ENCODE assay signal across 3 cellular contexts in genomic region chr1:212669600-212669999, GRCh38.
TF ChIP-seq lines count a peak whose summit lies in the region.

No MANE protein-coding gene starts in this region.

TF ChIP-seq in SK-N-SH, 30 proteins besides CTCF, POLR2A, EP300 and RAD21 (continued from another document):
- no peak for TF ChIP-seq JUND (IDR thresholded peaks at IDR 0.05)
- no peak for TF ChIP-seq MAX (IDR thresholded peaks at IDR 0.05; ENCODE audit: low read depth)
- no peak for TF ChIP-seq NFIC (IDR thresholded peaks at IDR 0.05; ENCODE audit: borderline replicate concordance)
- TF ChIP-seq ELF1 (IDR thresholded peaks at IDR 0.05) = no peak
- TF ChIP-seq NRF1 (IDR thresholded peaks at IDR 0.05; ENCODE audit: low read depth, low read length) = no peak
- TF ChIP-seq MEF2A (IDR thresholded peaks at IDR 0.05; ENCODE audit: borderline replicate concordance, low read depth) = no peak
- TF ChIP-seq POLR2AphosphoS5 (IDR thresholded peaks at IDR 0.05; ENCODE audit: low read depth, low read length) = no peak
- no peak for TF ChIP-seq SIN3A (IDR thresholded peaks at IDR 0.05; ENCODE audit: borderline replicate concordance, low read depth, low read length)
- no peak for TF ChIP-seq USF1 (IDR thresholded peaks at IDR 0.05; ENCODE audit: borderline replicate concordance, low read depth)
- TF ChIP-seq PBX3 (IDR thresholded peaks at IDR 0.05) = no peak
- TF ChIP-seq RXRA (IDR thresholded peaks at IDR 0.05; ENCODE audit: borderline replicate concordance, low read depth) = no peak
- no peak for TF ChIP-seq FOXM1 (IDR thresholded peaks at IDR 0.05; ENCODE audit: low read depth)
- no peak for TF ChIP-seq FOXJ3 (CRISPR knock-in tag; IDR thresholded peaks at IDR 0.05)
- TF ChIP-seq RFX5 (IDR thresholded peaks at IDR 0.05; ENCODE audit: low read length) = no peak
- no peak for TF ChIP-seq GATA2 (CRISPR knock-in tag; IDR thresholded peaks at IDR 0.05)
- TF ChIP-seq TAF1 (IDR thresholded peaks at IDR 0.05; ENCODE audit: borderline replicate concordance, low read depth, low read length) = no peak
- no peak for TF ChIP-seq FOSL2 (IDR thresholded peaks at IDR 0.05; ENCODE audit: borderline replicate concordance, low read depth)
- TF ChIP-seq SMC3 (IDR thresholded peaks at IDR 0.05; ENCODE audit: low read depth, low read length) = no peak

TF ChIP-seq in SK-N-SH treated with all-trans-retinoic acid at 6 μM for 48 hours, 23 proteins besides CTCF, POLR2A, EP300 and RAD21 (continued from another document):
- TF ChIP-seq ZFP3 (CRISPR knock-in tag; IDR thresholded peaks at IDR 0.05) = no peak
- TF ChIP-seq ARNTL (CRISPR knock-in tag; IDR thresholded peaks at IDR 0.05; ENCODE audit: borderline replicate concordance, low read depth) = no peak
- no peak for TF ChIP-seq CREB5 (CRISPR knock-in tag; IDR thresholded peaks at IDR 0.05; ENCODE audit: low read depth)
- no peak for TF ChIP-seq CSRNP3 (CRISPR knock-in tag; IDR thresholded peaks at IDR 0.05)
- no peak for TF ChIP-seq CSDC2 (CRISPR knock-in tag; IDR thresholded peaks at IDR 0.05)
- TF ChIP-seq GLIS3 (CRISPR knock-in tag; IDR thresholded peaks at IDR 0.05) = no peak
- no peak for TF ChIP-seq ZC3H10 (CRISPR knock-in tag; IDR thresholded peaks at IDR 0.05)
- TF ChIP-seq BACH2 (CRISPR knock-in tag; IDR thresholded peaks at IDR 0.05; ENCODE audit: borderline replicate concordance) = no peak
- no peak for TF ChIP-seq POU6F1 (CRISPR knock-in tag; IDR thresholded peaks at IDR 0.05; ENCODE audit: borderline replicate concordance, low read depth)
- no peak for TF ChIP-seq ZFP30 (CRISPR knock-in tag; IDR thresholded peaks at IDR 0.05)
- TF ChIP-seq RARB (CRISPR knock-in tag; IDR thresholded peaks at IDR 0.05) = no peak
- no peak for TF ChIP-seq ZNF565 (CRISPR knock-in tag; conservative IDR thresholded peaks at IDR 0.05; ENCODE audit: low read depth)

TF ChIP-seq in IMR-90, 13 proteins besides CTCF, POLR2A, EP300 and RAD21 (continued from another document):
- TF ChIP-seq CEBPB (IDR thresholded peaks at IDR 0.05; ENCODE audit: low read depth, low read length) (no peak), ELK1 (IDR thresholded peaks at IDR 0.05; ENCODE audit: borderline replicate concordance, low read depth, low read length) (no peak), MAFK (IDR thresholded peaks at IDR 0.05; ENCODE audit: low read depth, low read length) (no peak), RFX5 (IDR thresholded peaks at IDR 0.05; ENCODE audit: low read depth, low read length) (no peak), USF2 (IDR thresholded peaks at IDR 0.05; ENCODE audit: low read depth, low read length) (no peak), MXI1 (IDR thresholded peaks at IDR 0.05; ENCODE audit: borderline replicate concordance, low read depth, low read length) (no peak), SMC3 (IDR thresholded peaks at IDR 0.05; ENCODE audit: low read depth, low read length) (no peak), MAZ (IDR thresholded peaks at IDR 0.05; ENCODE audit: borderline replicate concordance, low read depth, low read length) (no peak), FOS (IDR thresholded peaks at IDR 0.05; ENCODE audit: low read depth, low read length) (no peak), CHD1 (IDR thresholded peaks at IDR 0.05; ENCODE audit: low read depth, low read length) (no peak), NFE2L2 (IDR thresholded peaks at IDR 0.05; ENCODE audit: low read depth, low read length) (no peak), RCOR1 (IDR thresholded peaks at IDR 0.05; ENCODE audit: insufficient replicate concordance, low read length) (no peak)
